ENCODE assay signal across 29 cellular contexts in the genomic region with DNA sequence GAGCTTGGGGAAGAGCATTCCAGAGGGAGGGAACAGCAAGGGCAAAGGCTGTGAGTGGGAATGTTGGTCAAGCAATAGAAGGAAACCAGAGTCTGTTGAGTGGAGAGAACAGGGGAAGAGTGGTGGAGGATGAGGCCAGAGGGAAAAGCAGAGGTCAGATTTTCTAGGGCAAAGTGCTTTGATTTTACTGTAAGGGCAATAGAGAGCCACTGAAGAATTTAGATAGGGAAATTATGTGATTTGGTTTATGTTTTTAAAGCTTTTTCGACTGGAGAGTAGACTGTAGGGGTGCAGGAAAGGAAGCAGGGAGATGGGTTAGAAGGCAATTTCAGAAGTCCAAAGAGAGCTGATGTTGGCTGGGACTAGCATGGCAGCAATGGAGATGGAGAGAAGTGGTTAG. TPM values are rescaled to one million over a fixed set of nuclear protein-coding genes. Genes with fewer than 3 reads are reported as not detected.
"Had no signal": no experiment of that assay in that cellular context is flagged by ENCODE, and none has a peak within 500 bp of the region (broad histone marks: within the 10 kb centered on the region; RNA-seq: fewer than 3 reads in every experiment).

No MANE protein-coding gene starts in this region.

- H3K36me3 Mint-ChIP-seq: activated naive CD4-positive, alpha-beta T cell treated with anti-CD3 and anti-CD28 coated beads, Interleukin-2, amount 50 U/mL, for 24 hours had no signal

- H3K9me3 Mint-ChIP-seq: activated CD8-positive, alpha-beta T cell treated with anti-CD3 and anti-CD28 coated beads for 36 hours; activated naive CD4-positive, alpha-beta T cell treated with anti-CD3 and anti-CD28 coated beads, Interleukin-2, amount 50 U/mL, for 24 hours; activated T-helper 1 cell treated with anti-CD3 and anti-CD28 coated beads, Interleukin-12 subunit alpha, Interleukin-12 subunit beta, Interleukin-2, Interleukin-4 antibody, amounts not matched to agents 30 ng/mL and 10 ng/mL and 1 ng/mL, durations not matched to agents 14 hours and 24 hours and 36 hours had no signal

- H3K27ac Mint-ChIP-seq: activated CD8-positive, alpha-beta T cell treated with anti-CD3 and anti-CD28 coated beads for 36 hours; activated naive CD4-positive, alpha-beta T cell treated with anti-CD3 and anti-CD28 coated beads, Interleukin-2, amount 50 U/mL, for 24 hours; activated T-helper 1 cell treated with anti-CD3 and anti-CD28 coated beads, Interleukin-12 subunit alpha, Interleukin-12 subunit beta, Interleukin-2, Interleukin-4 antibody, amounts not matched to agents 30 ng/mL and 10 ng/mL and 1 ng/mL, durations not matched to agents 14 hours and 24 hours and 36 hours had no signal

- DNase-seq: activated CD4-positive, alpha-beta T cell treated with anti-CD3 and anti-CD28 coated beads for 4 hours; activated CD8-positive, alpha-beta memory T cell treated with anti-CD3 and anti-CD28 coated beads, Interleukin-2, amount 50 U/mL, for 4 hours; activated CD8-positive, alpha-beta T cell treated with anti-CD3 and anti-CD28 coated beads for 36 hours; activated effector memory CD4-positive, alpha-beta T cell treated with Interleukin-2 at 50 U/mL for 16 hours; activated naive CD4-positive, alpha-beta T cell; activated T-cell treated with anti-CD3 and anti-CD28 coated beads, Interleukin-2, amount 50 U/mL, for 1 hour; amygdala; brain microvascular endothelial cell; MG63; MV-4-11; NCI-H1092 treated with DMSO at 0.1 percent for 48 hours; NCI-H1417 treated with DMSO at 0.1 percent for 48 hours; NCI-H1694 treated with DMSO at 0.1 percent for 48 hours; NCI-H2029 treated with DMSO at 0.1 percent for 48 hours; NCI-H345; NCI-H510A; NCI-H526 treated with DMSO at 0.1 percent for 48 hours; NCI-H82; NK-92 treated with Interleukin-12 subunit alpha and Interleukin-12 subunit beta, amount 100 ng/mL, for 24 hours; OCI-M1; RPMI8226; SJCRH30; SK-N-SH had no signal

- H3K4me3 Mint-ChIP-seq: activated CD8-positive, alpha-beta T cell treated with anti-CD3 and anti-CD28 coated beads for 36 hours; activated naive CD4-positive, alpha-beta T cell treated with anti-CD3 and anti-CD28 coated beads, Interleukin-2, amount 50 U/mL, for 24 hours; activated T-helper 1 cell treated with anti-CD3 and anti-CD28 coated beads, Interleukin-12 subunit alpha, Interleukin-12 subunit beta, Interleukin-2, Interleukin-4 antibody, amounts not matched to agents 30 ng/mL and 10 ng/mL and 1 ng/mL, durations not matched to agents 14 hours and 24 hours and 36 hours had no signal

- ATAC-seq: activated CD4-positive, CD25-positive, alpha-beta regulatory T cell treated with anti-CD3 and anti-CD28 coated beads, Interleukin-2, amount 50 U/mL, for 24 hours; activated CD8-positive, alpha-beta T cell treated with anti-CD3 and anti-CD28 coated beads for 36 hours; Panc1; Right ventricle myocardium inferior had no signal

RNA-seq across cellular contexts. Expression of gene SGK2, which starts 46.9 kb away (rescaled TPM):
- total RNA-seq: activated T-helper 1 cell treated with anti-CD3 and anti-CD28 coated beads, Interleukin-12 subunit alpha, Interleukin-12 subunit beta, Interleukin-2, Interleukin-4 antibody, amounts not matched to agents 30 ng/mL and 10 ng/mL and 1 ng/mL, durations not matched to agents 14 hours and 24 hours and 36 hours; T-helper 1 cell treated with Interleukin-12 subunit alpha and Interleukin-12 subunit beta and Interleukin-4 antibody, amounts not matched to agents 30 ng/mL and 1 ng/mL, for 36 hours had no signal
